In genomic region chr3:122890077-122890484, GRCh38 we compare ENCODE assay signal across 8 cellular contexts.
DNase-seq lines count a peak whose midpoint lies in the region; ATAC-seq and TF ChIP-seq lines count a peak whose summit lies in the region.

No MANE protein-coding gene starts in this region.

- peaks cover 12 to 14% (median 12%) of the 10 kb centered on the region in 3 donors for H3K4me1 Mint-ChIP-seq in CD8-positive, alpha-beta memory T cell

- H3K9me3 Mint-ChIP-seq in CD8-positive, alpha-beta memory T cell, result no peaks in the 10 kb centered on the region

- no peaks in the 10 kb centered on the region for H3K36me3 ChIP-seq in CD8-positive, alpha-beta memory T cell (ENCODE audit: insufficient read depth, low read length)

- DNase-seq in DMS 273 treated with DMSO at 0.1 percent for 48 hours (lab: John Stamatoyannopoulos, UW) (peak; percentile 95), GM20000 (ENCODE audit: low spot score) (peak; percentile 60), RPMI7951 (ENCODE audit: low read depth) (peak; percentile 22), right cardiac atrium (peak; percentile 69 to 85 (median 80)), smooth muscle cell of the brain vasculature (ENCODE audit: low read depth, low spot score) (peak; percentile 7)
- no peak for DNase-seq in CD8-positive, alpha-beta memory T cell
- no peak for DNase-seq in effector CD8-positive, alpha-beta T cell (lab: John Stamatoyannopoulos, UW)

- H3K27ac ChIP-seq in right cardiac atrium (ENCODE audit: low read length), result no peak overlapping the region
- no peak overlapping the region for H3K27ac ChIP-seq in CD8-positive, alpha-beta memory T cell (ENCODE audit: low read depth, low read length)

- WGBS in right cardiac atrium, result 5% methylated on average over 4 of the region's 4 CpGs

- H3K9me3 ChIP-seq in right cardiac atrium (ENCODE audit: control insufficient read depth, low read length), result no peaks in the 10 kb centered on the region
- no peaks in the 10 kb centered on the region for H3K9me3 ChIP-seq in CD8-positive, alpha-beta memory T cell (ENCODE audit: low read length)

- POLR2A ChIA-PET in CD8-positive, alpha-beta memory T cell (lab: Charles Lee), result no interaction called here

- no peak overlapping the region for H3K4me3 Mint-ChIP-seq in CD8-positive, alpha-beta memory T cell

- no peaks in the 10 kb centered on the region for H3K27me3 ChIP-seq in right cardiac atrium (ENCODE audit: control insufficient read depth, insufficient read depth)
- no peaks in the 10 kb centered on the region for H3K27me3 ChIP-seq in CD8-positive, alpha-beta memory T cell (ENCODE audit: insufficient read depth, low read length, poor library complexity, severe bottlenecking)

- H3K27ac Mint-ChIP-seq in CD8-positive, alpha-beta memory T cell, result no peak overlapping the region

- H3K4me1 ChIP-seq in right cardiac atrium (ENCODE audit: control insufficient read depth, insufficient read depth, low read length), result peaks cover 3% of the 10 kb centered on the region
- no peaks in the 10 kb centered on the region for H3K4me1 ChIP-seq in CD8-positive, alpha-beta memory T cell (ENCODE audit: insufficient read depth, low read length)

- H3K27me3 Mint-ChIP-seq in CD8-positive, alpha-beta memory T cell, result no peaks in the 10 kb centered on the region

- no peak overlapping the region for H3K4me3 ChIP-seq in right cardiac atrium (ENCODE audit: low read length)
- H3K4me3 ChIP-seq in CD8-positive, alpha-beta memory T cell (ENCODE audit: low read length), result no peak overlapping the region

- ATAC-seq in right cardiac atrium (peak; percentile 88 to 93), GM21360 (IDR thresholded peaks at IDR 0.05; ENCODE audit: unreplicated experiment) (no peak)

- TF ChIP-seq CTCF in GM20000 (IDR thresholded peaks at IDR 0.05; ENCODE audit: extremely low read depth, missing control alignments), result no peak

- CTCF ChIA-PET in CD8-positive, alpha-beta memory T cell (lab: Charles Lee), result no interaction called here

- intact Hi-C loops in right cardiac atrium (cut with DNase I), result no loop called here

- peaks cover 0 to 8% (median 0%) of the 10 kb centered on the region in 3 donors for H3K36me3 Mint-ChIP-seq in CD8-positive, alpha-beta memory T cell

Comparison
In these comparisons a context has a peak if more than half of its experiments do, and no peak if none do; other contexts are left out.
1. DNase-seq: peak in DMS 273 treated with DMSO at 0.1 percent for 48 hours (single experiment), GM20000 (single experiment), RPMI7951 (single experiment), right cardiac atrium (3 of 3) and smooth muscle cell of the brain vasculature (single experiment); none in CD8-positive, alpha-beta memory T cell (0 of 5) and effector CD8-positive, alpha-beta T cell (single experiment).